Comparison of ENCODE assay signal across 25 cellular contexts in the genomic region with DNA sequence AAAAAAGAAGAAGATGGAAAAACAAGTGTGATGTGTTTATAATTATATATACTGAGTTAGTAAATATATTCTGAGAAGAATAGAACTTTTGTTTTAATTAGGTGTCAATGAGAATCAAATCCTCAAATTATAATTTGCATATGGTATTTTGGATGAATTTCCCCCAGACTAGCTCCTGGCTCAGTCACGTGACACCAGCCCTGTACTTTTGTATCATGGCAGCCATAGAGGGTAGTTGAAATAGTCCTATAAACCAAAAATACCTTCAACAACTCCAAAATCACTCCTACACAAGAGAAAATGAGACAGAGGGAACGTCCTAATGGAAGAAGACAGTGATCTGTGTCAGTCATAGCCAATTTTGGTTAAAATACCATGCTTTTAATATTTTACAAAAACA.
"Had no signal": no experiment of that assay in that cellular context is flagged by ENCODE, and none has a peak within 500 bp of the region (broad histone marks: within the 10 kb centered on the region; RNA-seq: fewer than 3 reads in every experiment).

No MANE protein-coding gene starts in this region.

- H3K27ac ChIP-seq: colonic mucosa, SK-N-MC had no signal

- H3K27me3 ChIP-seq: colonic mucosa had no signal

- DNase-seq: activated CD4-positive, alpha-beta T cell treated with anti-CD3 and anti-CD28 coated beads, Interleukin-2, amount 10 ng/mL, durations not matched to agents 7 days and 5 days; activated CD4-positive, CD25-positive, alpha-beta regulatory T cell treated with anti-CD3 and anti-CD28 coated beads, Interleukin-2, amount 50 U/mL, for 72 hours; activated CD8-positive, alpha-beta memory T cell treated with anti-CD3 and anti-CD28 coated beads, Interleukin-2, amount 50 U/mL, for 4 hours; activated CD8-positive, alpha-beta T cell treated with anti-CD3 and anti-CD28 coated beads for 36 hours; activated naive CD4-positive, alpha-beta T cell treated with anti-CD3 and anti-CD28 coated beads, Interleukin-2, amount 50 U/mL, for 16 hours; activated T-cell treated with anti-CD3 and anti-CD28 coated beads, Interleukin-2, amount 50 U/mL, for 72 hours; anterior cingulate cortex; colonic mucosa; KG1; NCI-H1092; NCI-H1417; NCI-H1930; NCI-H2171; NCI-H226; NCI-H510A; NCI-H526 treated with DMSO at 0.1 percent for 48 hours; NCI-H82; NK-92 treated with Interleukin-12 subunit alpha and Interleukin-12 subunit beta, amount 100 ng/mL, for 24 hours; OCI-M1; RPMI8226 had no signal

- H3K36me3 Mint-ChIP-seq: WTC11 had no signal

- H3K4me1 ChIP-seq: colonic mucosa had no signal

- H3K4me3 ChIP-seq: colonic mucosa, SK-N-MC had no signal

- H3K27me3 Mint-ChIP-seq: activated CD4-positive, alpha-beta T cell treated with anti-CD3 and anti-CD28 coated beads, Interleukin-2, amount 10 ng/mL, durations not matched to agents 7 days and 5 days; activated CD8-positive, alpha-beta T cell treated with anti-CD3 and anti-CD28 coated beads for 36 hours had no signal

- H3K9me3 Mint-ChIP-seq: activated CD4-positive, alpha-beta T cell treated with anti-CD3 and anti-CD28 coated beads, Interleukin-2, amount 10 ng/mL, durations not matched to agents 7 days and 5 days; WTC11 had no signal

- ATAC-seq: Panc1, Right ventricle myocardium inferior, WTC11 had no signal

- H3K4me1 Mint-ChIP-seq: WTC11 had no signal

- H3K36me3 ChIP-seq: colonic mucosa had no signal

- H3K27ac Mint-ChIP-seq: activated CD4-positive, alpha-beta T cell treated with anti-CD3 and anti-CD28 coated beads, Interleukin-2, amount 10 ng/mL, durations not matched to agents 7 days and 5 days; activated CD8-positive, alpha-beta T cell treated with anti-CD3 and anti-CD28 coated beads for 36 hours; T-helper 1 cell treated with Interleukin-12 subunit alpha and Interleukin-12 subunit beta and Interleukin-4 antibody, amounts not matched to agents 30 μg/mL and 1 μg/mL, for 36 hours; WTC11 had no signal

- H3K4me3 Mint-ChIP-seq: activated CD4-positive, alpha-beta T cell treated with anti-CD3 and anti-CD28 coated beads, Interleukin-2, amount 10 ng/mL, durations not matched to agents 7 days and 5 days; activated CD8-positive, alpha-beta T cell treated with anti-CD3 and anti-CD28 coated beads for 36 hours; T-helper 1 cell treated with Interleukin-12 subunit alpha and Interleukin-12 subunit beta and Interleukin-4 antibody, amounts not matched to agents 30 μg/mL and 1 μg/mL, for 36 hours; WTC11 had no signal

- H3K9me3 ChIP-seq: colonic mucosa had no signal
